12 cellular contexts compared by ENCODE assay signal in the genomic region with DNA sequence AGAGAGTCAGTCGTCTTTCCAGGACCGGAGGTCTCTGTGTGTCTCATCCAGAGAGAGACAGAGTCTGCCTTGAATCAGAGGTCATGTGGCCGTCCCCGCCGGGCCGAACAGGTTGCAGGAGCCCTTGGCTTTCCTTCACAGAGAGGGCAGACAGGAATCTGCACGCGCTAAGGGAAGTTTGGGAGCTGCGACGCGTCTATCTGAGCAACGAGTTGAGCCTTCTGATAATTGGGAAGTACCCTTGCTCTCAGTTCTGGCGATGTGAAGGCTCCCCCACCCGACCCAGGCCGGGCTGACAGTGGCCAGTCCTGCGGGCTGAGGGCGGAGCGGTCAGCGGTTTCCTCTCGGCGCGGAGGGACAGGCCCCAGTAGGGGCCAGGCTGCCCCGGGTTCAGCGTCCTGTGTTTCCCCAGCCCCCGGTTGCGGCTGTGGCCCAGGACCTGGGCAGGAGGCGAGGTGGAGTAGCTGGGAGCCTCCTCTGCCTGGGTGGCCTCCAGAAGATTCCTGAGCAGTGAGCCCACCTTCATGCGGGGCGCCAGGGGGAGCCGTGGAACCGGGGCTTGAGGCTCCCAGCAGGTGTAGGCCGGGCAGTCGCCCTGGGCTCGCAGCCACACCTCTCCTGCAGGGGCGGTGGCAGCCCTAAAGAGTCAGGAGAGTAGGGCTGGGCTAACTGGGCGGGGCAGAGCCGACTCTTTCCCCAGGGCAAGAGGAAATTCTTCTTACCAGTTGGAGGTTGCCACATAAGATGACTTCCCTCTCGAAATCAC. TPM values are rescaled to one million over a fixed set of nuclear protein-coding genes. Genes with fewer than 3 reads are reported as not detected.
DNase-seq lines count a peak whose midpoint lies in the region; ATAC-seq and TF ChIP-seq lines count a peak whose summit lies in the region.
"Had no signal": no experiment of that assay in that cellular context is flagged by ENCODE, and none has a peak within 500 bp of the region (broad histone marks: within the 10 kb centered on the region; RNA-seq: fewer than 3 reads in every experiment).

No MANE protein-coding gene starts in this region.

- BruUV-seq in Calu3 (replicated peaks; lab: Mats Ljungman, UMichigan): no TSS peak

- H3K27ac ChIP-seq in brain microvascular endothelial cell (no peak overlapping the region), mesenchymal stem cell (ENCODE audit: low read length, poor library complexity, severe bottlenecking) (no peak overlapping the region)

- H3K14ac ChIP-seq in mesenchymal stem cell (ENCODE audit: low read length in 2 of 2): no peak overlapping the region

- CTCF ChIA-PET in Calu3 (lab: Charles Lee): no interaction called here

- intact Hi-C loops in Calu3 (cut with micrococcal nuclease; ENCODE audit: unreplicated experiment): no loop called here

- no peak overlapping the region for H2BK5ac ChIP-seq in mesenchymal stem cell (ENCODE audit: low read depth, low read length, poor library complexity, severe bottlenecking)

- no peak overlapping the region for H3K23ac ChIP-seq in mesenchymal stem cell (ENCODE audit: low read length in 2 of 2)

- no peaks in the 10 kb centered on the region for H3K9me3 Mint-ChIP-seq in Calu3 (ENCODE audit: low read depth, unreplicated experiment)

- H3K27me3 ChIP-seq in brain microvascular endothelial cell (replicated peaks) (no peaks in the 10 kb centered on the region), mesenchymal stem cell (ENCODE audit: control insufficient read depth in 1 of 2, insufficient read depth in 1 of 2, low read length in 2 of 2) (peaks cover 34 to 68% of the 10 kb centered on the region in 2 experiments), MG63 (no peaks in the 10 kb centered on the region)

- peak overlapping the region; percentile 45 for H4K91ac ChIP-seq in mesenchymal stem cell (ENCODE audit: low read length)

- H3K4me3 ChIP-seq in brain microvascular endothelial cell (ENCODE audit: low read depth, low read length) (no peak overlapping the region), mesenchymal stem cell (ENCODE audit: insufficient read depth in 1 of 2, low read depth in 1 of 2, low read length in 2 of 2) (no peak overlapping the region), MG63 (no peak overlapping the region)

- peak overlapping the region; percentile 61 for H4K8ac ChIP-seq in mesenchymal stem cell (ENCODE audit: low read length)

- no peak overlapping the region for H2BK120ac ChIP-seq in mesenchymal stem cell (ENCODE audit: low read depth, low read length)

- peaks cover 5% of the 10 kb centered on the region for H3K36me3 Mint-ChIP-seq in Calu3 (ENCODE audit: insufficient read depth, unreplicated experiment)

- H3K4me2 ChIP-seq in mesenchymal stem cell (ENCODE audit: low read length, poor library complexity, severe bottlenecking): no peak overlapping the region

- H3K9ac ChIP-seq in mesenchymal stem cell (ENCODE audit: low read length): no peak overlapping the region

- H2AFZ ChIP-seq in mesenchymal stem cell (ENCODE audit: low read depth, low read length): no peak overlapping the region

- no peaks in the 10 kb centered on the region for H3K27me3 Mint-ChIP-seq in Calu3 (ENCODE audit: unreplicated experiment)

- H2AK5ac ChIP-seq in mesenchymal stem cell (ENCODE audit: low read length, severe bottlenecking): no peak overlapping the region

- H3K4me3 Mint-ChIP-seq in Calu3 (ENCODE audit: low read depth, unreplicated experiment): no peak overlapping the region
- H3K4me3 Mint-ChIP-seq: HFFc6 had no signal

- in situ Hi-C loops in brain microvascular endothelial cell (cut with HindIII; ENCODE audit: low pct_ligation_motif_present, low sequenced_read_pairs): no loop called here

- H2BK12ac ChIP-seq in mesenchymal stem cell (ENCODE audit: low read length in 2 of 2): peak overlapping the region in 1 of 2 experiments; percentile 45

- H3K9me3 ChIP-seq in mesenchymal stem cell (ENCODE audit: control insufficient read depth, low read length) (no peaks in the 10 kb centered on the region), MG63 (no peaks in the 10 kb centered on the region)

- TF ChIP-seq CTCF in Calu3 (IDR thresholded peaks at IDR 0.05; ENCODE audit: unreplicated experiment): no peak
- peak; percentile 49 for TF ChIP-seq CTCF in brain microvascular endothelial cell (IDR thresholded peaks at IDR 0.05; ENCODE audit: low read depth, low read length, missing control alignments)

- ATAC-seq in HG02885 (IDR thresholded peaks at IDR 0.05; ENCODE audit: poor library complexity, unreplicated experiment) (peak; percentile 53), HG03432 (IDR thresholded peaks at IDR 0.05; ENCODE audit: unreplicated experiment) (no peak)

- whole genome bisulfite sequencing in mesenchymal stem cell: 19% methylated on average over 38 of the region's 38 CpGs

- H3K36me3 ChIP-seq in brain microvascular endothelial cell (replicated peaks) (peaks cover 32% of the 10 kb centered on the region), mesenchymal stem cell (ENCODE audit: control insufficient read depth in 1 of 2, insufficient read depth in 2 of 2, low read depth in 1 of 2, low read length in 2 of 2) (peaks cover 0 to 17% of the 10 kb centered on the region in 2 experiments), MG63 (peaks cover 34% of the 10 kb centered on the region)

- DNase-seq in Calu3 (peak; percentile 70), brain microvascular endothelial cell (no peak), mesenchymal stem cell (peak; percentile 45), RKO (ENCODE audit: low spot score) (no peak), NK-92 (lab: John Stamatoyannopoulos, UW; ENCODE audit: unreplicated experiment) (no peak), MG63 (no peak)
- DNase-seq: central memory CD4-positive, alpha-beta T cell; DMS79; HFFc6 had no signal

- peaks cover 6% of the 10 kb centered on the region for H3K4me1 ChIP-seq in mesenchymal stem cell (ENCODE audit: control insufficient read depth, insufficient read depth, low read depth, low read length)

- no peak overlapping the region for H3K27ac Mint-ChIP-seq in Calu3 (ENCODE audit: unreplicated experiment)
- H3K27ac Mint-ChIP-seq: HFFc6 had no signal

- no peaks in the 10 kb centered on the region for H3K79me1 ChIP-seq in mesenchymal stem cell (replicated peaks; ENCODE audit: low read length, poor library complexity, severe bottlenecking)

- H3K4ac ChIP-seq in mesenchymal stem cell (ENCODE audit: low read depth in 1 of 2, low read length in 2 of 2): no peak overlapping the region

- no peaks in the 10 kb centered on the region for H3K4me1 Mint-ChIP-seq in Calu3 (ENCODE audit: low read depth, unreplicated experiment)

- no peak overlapping the region for H3K18ac ChIP-seq in mesenchymal stem cell (ENCODE audit: low read depth in 1 of 2, low read length in 2 of 2)

- peak overlapping the region; percentile 41 for H2BK15ac ChIP-seq in mesenchymal stem cell (ENCODE audit: low read depth, poor library complexity, severe bottlenecking)

RNA-seq across cellular contexts. Expression of a gene that starts 13.8 kb away (rescaled TPM):
- total RNA-seq in Calu3 (2022): 25.1 and 29.1 TPM in 2 replicates
- polyA plus RNA-seq in mesenchymal stem cell (2013, experiment 1 of 2): 206 TPM
- polyA plus RNA-seq in mesenchymal stem cell (2013, experiment 2 of 2): 191 TPM
- 73.0 and 76.3 TPM in 2 replicates for total RNA-seq in MG63 (2014; rRNA removed; shearing (Covaris generic); ENCODE audit: low replicate concordance)
- polyA plus RNA-seq: keratinocyte had no signal

RNA-seq across cellular contexts. Expression of a gene that starts 15.8 kb away (rescaled TPM):
- total RNA-seq in Calu3 (2022): 16.8 and 20.9 TPM in 2 replicates
- polyA plus RNA-seq in mesenchymal stem cell (2013, experiment 1 of 2): 49.8 TPM
- polyA plus RNA-seq in mesenchymal stem cell (2013, experiment 2 of 2): 50.1 TPM
- total RNA-seq in MG63 (2014; rRNA removed; shearing (Covaris generic); ENCODE audit: low replicate concordance): 8.1 and 15.1 TPM in 2 replicates

Comparison
In these comparisons a context has a peak if more than half of its experiments do, and no peak if none do; other contexts are left out.
1. DNase-seq: peak in Calu3 (single experiment) and mesenchymal stem cell (single experiment); none in brain microvascular endothelial cell (single experiment), RKO (single experiment), NK-92 (single experiment) and MG63 (single experiment).